13 cellular contexts compared by ENCODE assay signal in the genomic region with DNA sequence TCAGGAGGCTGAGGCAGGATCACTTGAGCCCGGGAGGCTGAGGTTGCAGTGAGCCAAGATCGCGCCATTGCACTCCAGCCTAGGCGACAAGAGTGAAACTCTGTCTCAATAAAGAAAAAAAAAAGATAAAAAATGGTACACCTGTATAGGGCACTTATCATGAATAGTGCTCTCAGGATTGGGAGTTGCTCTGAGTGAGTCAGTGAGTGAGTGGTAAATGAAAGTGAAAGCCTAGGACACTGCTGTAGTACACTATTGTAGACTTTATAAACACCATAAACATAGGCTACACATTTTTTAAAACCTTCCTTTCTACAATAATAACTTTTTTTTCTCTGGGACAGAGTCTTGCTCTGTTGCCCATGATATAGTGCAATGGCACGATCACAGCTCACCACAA. TPM values are rescaled to one million over a fixed set of nuclear protein-coding genes. Genes with fewer than 3 reads are reported as not detected.
DNase-seq lines count a peak whose midpoint lies in the region; ATAC-seq and TF ChIP-seq lines count a peak whose summit lies in the region.
"Had no signal": no experiment of that assay in that cellular context is flagged by ENCODE, and none has a peak within 500 bp of the region (broad histone marks: within the 10 kb centered on the region; RNA-seq: fewer than 3 reads in every experiment).

No MANE protein-coding gene starts in this region.

- intact Hi-C loops in lower lobe of right lung (cut with DNase I): no loop called here

- TF ChIP-seq CTCF in lower lobe of right lung (IDR thresholded peaks at IDR 0.05): no peak
- TF ChIP-seq CTCF in brain microvascular endothelial cell (IDR thresholded peaks at IDR 0.05; ENCODE audit: low read depth, low read length, missing control alignments): no peak

- peaks cover 23% of the 10 kb centered on the region for H3K36me3 ChIP-seq in lower lobe of right lung
- H3K36me3 ChIP-seq in brain microvascular endothelial cell (replicated peaks): peaks cover 8% of the 10 kb centered on the region

- H3K4me1 Mint-ChIP-seq in T-helper 1 cell treated with Interleukin-12 subunit alpha and Interleukin-12 subunit beta and Interleukin-4 antibody, amounts not matched to agents 30 μg/mL and 1 μg/mL, for 36 hours (ENCODE audit: low read depth): peaks cover 18% of the 10 kb centered on the region
- H3K4me1 Mint-ChIP-seq: neural progenitor cell had no signal

- no peak overlapping the region for H3K4me3 Mint-ChIP-seq in T-helper 1 cell treated with Interleukin-12 subunit alpha and Interleukin-12 subunit beta and Interleukin-4 antibody, amounts not matched to agents 30 μg/mL and 1 μg/mL, for 36 hours
- H3K4me3 Mint-ChIP-seq: H9, neural progenitor cell had no signal

- no peak for DNase-seq in lower lobe of right lung
- no peak for DNase-seq in brain microvascular endothelial cell
- no peak for DNase-seq in cortex of kidney (lab: John Stamatoyannopoulos, UW)
- no peak for DNase-seq in amniotic stem cell (lab: John Stamatoyannopoulos, UW)
- DNase-seq: activated CD4-positive, CD25-positive, alpha-beta regulatory T cell treated with anti-CD3 and anti-CD28 coated beads, Interleukin-2, amount 50 U/mL, for 72 hours; central memory CD4-positive, alpha-beta T cell; H9; heart right ventricle; testis had no signal

- H3K4me1 ChIP-seq in lower lobe of right lung: no peaks in the 10 kb centered on the region
- H3K4me1 ChIP-seq: neural progenitor cell, testis had no signal

- H3K27ac ChIP-seq in lower lobe of right lung (no peak overlapping the region), brain microvascular endothelial cell (no peak overlapping the region)
- H3K27ac ChIP-seq: heart right ventricle, neural progenitor cell, testis had no signal

- peak; percentile 73 for ATAC-seq in GM18505 (IDR thresholded peaks at IDR 0.05; ENCODE audit: unreplicated experiment)
- ATAC-seq in GM21529 (IDR thresholded peaks at IDR 0.05; ENCODE audit: unreplicated experiment): peak; percentile 71
- peak; percentile 54 to 82 for ATAC-seq in lower lobe of right lung
- ATAC-seq: heart right ventricle had no signal

- H3K36me3 Mint-ChIP-seq in T-helper 1 cell treated with Interleukin-12 subunit alpha and Interleukin-12 subunit beta and Interleukin-4 antibody, amounts not matched to agents 30 μg/mL and 1 μg/mL, for 36 hours (ENCODE audit: low read depth): peaks cover 11% of the 10 kb centered on the region

- H3K27me3 ChIP-seq in lower lobe of right lung (ENCODE audit: low read depth) (no peaks in the 10 kb centered on the region), brain microvascular endothelial cell (replicated peaks) (no peaks in the 10 kb centered on the region)
- H3K27me3 ChIP-seq: heart right ventricle, neural progenitor cell, testis had no signal

- in situ Hi-C loops in brain microvascular endothelial cell (cut with HindIII; ENCODE audit: low pct_ligation_motif_present, low sequenced_read_pairs): no loop called here

- H3K27me3 Mint-ChIP-seq in T-helper 1 cell treated with Interleukin-12 subunit alpha and Interleukin-12 subunit beta and Interleukin-4 antibody, amounts not matched to agents 30 μg/mL and 1 μg/mL, for 36 hours (ENCODE audit: low read depth): no peaks in the 10 kb centered on the region

- TF ChIP-seq POLR2A in GM18505 (IDR thresholded peaks at IDR 0.05; ENCODE audit: borderline replicate concordance, extremely low read depth, insufficient read depth, insufficient read length): no peak

- no peak overlapping the region for H3K4me3 ChIP-seq in lower lobe of right lung
- H3K4me3 ChIP-seq in brain microvascular endothelial cell (ENCODE audit: low read depth, low read length): no peak overlapping the region
- H3K4me3 ChIP-seq: heart right ventricle, neural progenitor cell, testis had no signal

- peak overlapping the region; percentile 75 for H3K27ac Mint-ChIP-seq in T-helper 1 cell treated with Interleukin-12 subunit alpha and Interleukin-12 subunit beta and Interleukin-4 antibody, amounts not matched to agents 30 μg/mL and 1 μg/mL, for 36 hours
- H3K27ac Mint-ChIP-seq: H9 had no signal

- H3K9me3 ChIP-seq in lower lobe of right lung: no peaks in the 10 kb centered on the region
- H3K9me3 ChIP-seq: heart right ventricle, testis had no signal

- H3K9me3 Mint-ChIP-seq in T-helper 1 cell treated with Interleukin-12 subunit alpha and Interleukin-12 subunit beta and Interleukin-4 antibody, amounts not matched to agents 30 μg/mL and 1 μg/mL, for 36 hours: no peaks in the 10 kb centered on the region

RNA-seq across cellular contexts. Expression of a gene that starts 16.8 kb away (rescaled TPM):
- total RNA-seq in lower lobe of right lung: 18.3 TPM
